ENCODE assay signal across 18 cellular contexts in the genomic region with DNA sequence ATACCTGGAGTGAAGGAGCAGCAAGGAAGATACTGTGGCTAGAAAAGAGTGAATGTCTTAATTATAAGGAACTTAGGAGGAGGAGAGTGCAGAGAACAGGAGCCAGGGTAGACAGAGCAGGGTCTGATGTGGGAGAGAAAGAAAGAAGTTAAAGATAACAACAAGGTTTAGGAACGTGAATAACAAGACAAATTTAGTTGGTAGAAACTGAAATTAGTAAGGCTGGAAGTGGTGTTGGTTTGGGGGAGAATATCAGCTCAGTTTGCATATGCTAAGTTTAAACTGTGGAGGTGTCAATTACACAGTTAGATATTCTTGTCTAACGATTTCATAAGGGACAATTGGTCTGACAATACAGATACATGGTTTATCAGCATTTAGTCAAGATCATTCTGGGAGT.
"Had no signal": no experiment of that assay in that cellular context is flagged by ENCODE, and none has a peak within 500 bp of the region (broad histone marks: within the 10 kb centered on the region; RNA-seq: fewer than 3 reads in every experiment).

No MANE protein-coding gene starts in this region.

- FAIRE-seq: keratinocyte had no signal

- H2AFZ ChIP-seq: hepatocyte had no signal

- H3K4me3 ChIP-seq: hepatocyte, lung, sigmoid colon, thoracic aorta, upper lobe of right lung had no signal

- H3K4me2 ChIP-seq: hepatocyte had no signal

- H3K27ac ChIP-seq: hepatocyte, sigmoid colon, thoracic aorta, upper lobe of right lung had no signal

- DNase-seq: activated CD4-positive, alpha-beta T cell treated with anti-CD3 and anti-CD28 coated beads for 36 hours; activated CD4-positive, alpha-beta T cell treated with anti-CD3 and anti-CD28 coated beads, Interleukin-2, amount 50 U/mL, for 48 hours; activated naive CD4-positive, alpha-beta T cell; caudate nucleus; effector memory CD8-positive, alpha-beta T cell; foreskin fibroblast; midbrain; occipital lobe; posterior cingulate gyrus; sigmoid colon; stimulated activated CD4-positive, alpha-beta T cell treated with anti-CD3 and anti-CD28 coated beads, Interleukin-4, amount 100 ng/mL, for 24 hours; stimulated activated naive B cell treated with anti-CD40 and anti-IgM and Interleukin-4, amounts not matched to agents 10 μg/mL and 1 μg/mL and 100 μg/mL, for 72 hours; upper lobe of right lung had no signal

- ATAC-seq: activated CD4-positive, alpha-beta T cell treated with anti-CD3 and anti-CD28 coated beads for 36 hours; effector memory CD8-positive, alpha-beta T cell; left lobe of liver; stimulated activated naive B cell treated with anti-CD40 and anti-IgM and Interleukin-4, amounts not matched to agents 10 μg/mL and 1 μg/mL and 100 μg/mL, for 72 hours; upper lobe of right lung had no signal

- H3K27me3 ChIP-seq: hepatocyte, sigmoid colon, upper lobe of right lung had no signal

- H3K79me2 ChIP-seq: hepatocyte had no signal

- H3K36me3 ChIP-seq: sigmoid colon, thoracic aorta, upper lobe of right lung had no signal

- H3K4me1 ChIP-seq: sigmoid colon, upper lobe of right lung had no signal

- H3K9me3 ChIP-seq: sigmoid colon had no signal
